ENCODE assay signal across 12 cellular contexts in the genomic region with DNA sequence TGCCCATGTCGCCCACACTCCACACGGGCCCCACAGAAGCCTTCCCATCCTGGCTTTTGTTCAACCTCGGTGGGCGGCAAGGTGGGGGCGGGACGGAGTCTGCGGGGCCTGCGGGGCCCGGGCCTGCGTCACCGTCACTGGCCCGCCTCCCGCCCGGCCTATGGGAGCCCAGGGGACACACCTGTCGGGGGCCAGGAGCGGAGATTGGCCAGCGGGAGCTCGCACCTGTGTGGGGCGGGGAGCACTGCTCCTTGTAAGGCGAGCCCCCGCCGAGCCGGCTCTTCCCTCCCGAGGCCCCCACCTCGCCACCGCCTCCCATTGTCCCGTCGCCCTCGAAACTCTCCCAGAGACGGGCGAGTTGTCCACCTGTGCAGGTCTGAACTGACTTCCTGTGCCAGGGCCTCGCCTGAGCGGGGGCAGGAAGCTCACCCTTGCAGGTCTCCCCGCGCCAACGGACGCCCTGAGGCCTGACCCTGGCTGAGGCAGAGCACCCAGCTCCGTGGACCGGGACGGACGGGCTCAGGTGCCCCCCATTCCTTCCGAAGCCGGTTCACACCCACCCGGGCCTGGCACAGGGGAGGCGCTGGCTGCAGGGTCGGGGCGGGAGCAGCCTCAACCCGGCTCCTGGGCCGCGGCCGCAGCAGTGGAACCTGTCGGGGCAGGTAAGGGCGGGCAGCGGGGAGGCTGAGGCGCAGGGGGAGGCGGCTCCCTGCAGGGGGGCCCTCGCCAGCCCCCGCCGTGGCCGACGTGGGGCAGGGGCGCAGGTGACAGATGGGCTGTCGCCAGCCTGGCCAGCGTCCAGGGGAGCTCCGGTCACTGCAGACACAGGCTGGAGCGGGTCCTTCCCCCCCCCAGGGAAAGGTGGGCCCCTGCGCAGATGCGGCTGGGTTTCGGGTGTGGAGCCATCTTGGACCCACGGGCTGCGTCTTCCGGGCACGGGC. TPM values are rescaled to one million over a fixed set of nuclear protein-coding genes. Genes with fewer than 3 reads are reported as not detected.
DNase-seq lines count a peak whose midpoint lies in the region; ATAC-seq and TF ChIP-seq lines count a peak whose summit lies in the region.
"Had no signal": no experiment of that assay in that cellular context is flagged by ENCODE, and none has a peak within 500 bp of the region (broad histone marks: within the 10 kb centered on the region; RNA-seq: fewer than 3 reads in every experiment).

No MANE protein-coding gene starts in this region.

- CTCF ChIA-PET in RWPE1 (lab: Yijun Ruan, JAX) = interaction anchor here (0.6 to 4.6 kb wide), 5 partner anchors 31 to 408 kb away, joined by 3 to 26 read pairs (median 3); partner anchors contain the start of gene PERM1

- POLR2A ChIA-PET in RWPE1 (lab: Yijun Ruan, JAX; ENCODE audit: low non-redundant PET) = interaction anchor here (0.6 to 0.8 kb wide), 3 partner anchors 9 to 109 kb away, joined by 3 read pairs; no protein-coding TSS in a partner anchor

- no peak overlapping the region for H3K27ac ChIP-seq in RWPE1
- H3K27ac ChIP-seq: 22Rv1 had no signal

- DNase-seq in DMS 273 (lab: John Stamatoyannopoulos, UW; ENCODE audit: unreplicated experiment) (peak; percentile 50), DMS 273 treated with DMSO at 0.1 percent for 48 hours (lab: John Stamatoyannopoulos, UW) (no peak), RWPE1 (ENCODE audit: low spot score) (peak; percentile 70), left kidney (ENCODE audit: low read depth, low spot score) (peak; percentile 87), ureter (ENCODE audit: low spot score) (peak; percentile 89), OCI-M2 (lab: John Stamatoyannopoulos, UW; ENCODE audit: unreplicated experiment) (no peak), UCSD-AML1 (lab: John Stamatoyannopoulos, UW; ENCODE audit: unreplicated experiment) (no peak)
- DNase-seq: activated gamma-delta T cell treated with Interleukin-2 at 50 U/mL for 16 hours, posterior cingulate gyrus had no signal

- TF ChIP-seq CTCF in RWPE1 (conservative IDR thresholded peaks at IDR 0.05; ENCODE audit: low read depth) = no peak

- no peak for ATAC-seq in GM19023 (IDR thresholded peaks at IDR 0.05; ENCODE audit: unreplicated experiment)

RNA-seq across cellular contexts. Expression of gene TTLL10, which starts 10.8 kb away (rescaled TPM):
- 2.3 TPM for total RNA-seq in ureter
- total RNA-seq: HT1080 had no signal

RNA-seq across cellular contexts. Expression of gene TNFRSF18, which starts 43.5 kb away (rescaled TPM):
- total RNA-seq in ureter = 3.3 TPM
- total RNA-seq: HT1080 had no signal

RNA-seq across cellular contexts. Expression of gene C1orf159, which starts 47.0 kb away (rescaled TPM):
- 29.8 TPM for total RNA-seq in ureter

RNA-seq across cellular contexts. Expression of gene TNFRSF4, which starts 51.1 kb away (rescaled TPM):
- total RNA-seq in ureter = 2.0 TPM

Comparison
In these comparisons a context has a peak if more than half of its experiments do, and no peak if none do; other contexts are left out.
1. DNase-seq: peak in DMS 273 (single experiment), RWPE1 (single experiment), left kidney (single experiment) and ureter (single experiment); none in DMS 273 treated with DMSO at 0.1 percent for 48 hours (single experiment), OCI-M2 (single experiment) and UCSD-AML1 (single experiment).